In genomic region chr13:51924756-51925544, GRCh38 we compare ENCODE assay signal across 13 cellular contexts.
DNase-seq lines count a peak whose midpoint lies in the region; ATAC-seq, FAIRE-seq and TF ChIP-seq lines count a peak whose summit lies in the region.
"Had no signal": no experiment of that assay in that cellular context is flagged by ENCODE, and none has a peak within 500 bp of the region (broad histone marks: within the 10 kb centered on the region; RNA-seq: fewer than 3 reads in every experiment).

No MANE protein-coding gene starts in this region.

- no peak for ATAC-seq in activated naive CD4-positive, alpha-beta T cell treated with anti-CD3 and anti-CD28 coated beads, Interleukin-2, amount 50 U/mL, for 72 hours
- ATAC-seq in K562 = no peak
- no peak; the same call in 2 of the 3 replicates for ATAC-seq in HepG2

- in situ Hi-C loops in K562 (cut with MboI) (no loop called here), HepG2 (cut with HindIII; ENCODE audit: extremely low pct_ligation_motif_present, low pct_unique_long_range_greater_than_20kb) (no loop called here)

- H3K36me3 ChIP-seq in HEK293 (ENCODE audit: control insufficient read depth in 2 of 2, insufficient read depth in 1 of 2, low read length in 2 of 2) (no peaks in the 10 kb centered on the region), K562 (ENCODE audit: control insufficient read depth, insufficient read depth, low read length) (peaks cover 7% of the 10 kb centered on the region; the same call in 1 of the 3 replicates), HepG2 (replicated peaks in 1 of 2; ENCODE audit: control insufficient read depth in 1 of 2, insufficient read depth in 2 of 2, low read length in 2 of 2) (peaks cover 12 to 54% of the 10 kb centered on the region in 2 experiments), breast epithelium (no peaks in the 10 kb centered on the region)

- H3K27ac ChIP-seq in HEK293 (ENCODE audit: extremely low read depth, low read depth, low read length) (no peak overlapping the region), K562 (ENCODE audit: extremely low read depth, low read depth, low read length) (no peak overlapping the region; the same call in 2 of the 3 replicates), HepG2 (ENCODE audit: extremely low read length, insufficient read depth, low read length) (no peak overlapping the region), breast epithelium (no peak overlapping the region)
- H3K27ac ChIP-seq: SK-N-MC had no signal

- WGBS in K562 (ENCODE audit: insufficient coverage, low coverage, missing lambda C conversion rate) = 68% methylated on average over 8 of the region's 9 CpGs
- 95% methylated on average over 9 of the region's 9 CpGs for WGBS in HepG2 (ENCODE audit: low lambda C conversion rate)

- BruUV-seq in K562 (replicated peaks; lab: Mats Ljungman, UMichigan) = no TSS peak
- BruUV-seq in HepG2 (replicated peaks; lab: Mats Ljungman, UMichigan) = no TSS peak

- intact Hi-C loops in K562 (cut with micrococcal nuclease) (no loop called here), HepG2 (cut with micrococcal nuclease; ENCODE audit: unreplicated experiment) (no loop called here), breast epithelium (cut with DNase I; ENCODE audit: low total_unique reads) (no loop called here)

- H3K9me3 ChIP-seq in HEK293 (ENCODE audit: control insufficient read depth, insufficient read depth, low read depth, low read length) (no peaks in the 10 kb centered on the region), K562 (replicated peaks; ENCODE audit: control insufficient read depth, insufficient read depth, low read depth, low read length) (no peaks in the 10 kb centered on the region; the same call in 1 of the 2 replicates), HepG2 (ENCODE audit: low read length) (no peaks in the 10 kb centered on the region), breast epithelium (no peaks in the 10 kb centered on the region)

- H2AFZ ChIP-seq in K562 (ENCODE audit: low read depth, low read length) (no peak overlapping the region), HepG2 (ENCODE audit: low read length) (no peak overlapping the region)

- POLR2A ChIA-PET in HEK293 (lab: Yijun Ruan, JAX) = no interaction called here
- POLR2A ChIA-PET in K562 (lab: Yijun Ruan, JAX) = interaction anchor here (1.5 kb wide), 1 partner anchor 11 kb away, joined by 4 read pairs; no protein-coding TSS in a partner anchor
- POLR2A ChIA-PET in HepG2 (lab: Yijun Ruan, JAX) = no interaction called here

- H3K4me1 ChIP-seq in HEK293 (ENCODE audit: control insufficient read depth, insufficient read depth, low read length) (peaks cover 3% of the 10 kb centered on the region; the same call in 1 of the 2 replicates), K562 (replicated peaks in 1 of 2; ENCODE audit: control insufficient read depth in 2 of 2, insufficient read depth in 2 of 2, low read length in 2 of 2) (peaks cover 53 to 62% of the 10 kb centered on the region in 2 experiments), HepG2 (ENCODE audit: insufficient read depth, low read length) (peaks cover 14% of the 10 kb centered on the region), breast epithelium (no peaks in the 10 kb centered on the region)

- no peaks in the 10 kb centered on the region for H3K9me3 Mint-ChIP-seq in activated naive CD4-positive, alpha-beta T cell treated with anti-CD3 and anti-CD28 coated beads, Interleukin-2, amount 50 U/mL, for 72 hours
- H3K9me3 Mint-ChIP-seq in type B pancreatic cell = no peaks in the 10 kb centered on the region
- H3K9me3 Mint-ChIP-seq: CD8-positive, alpha-beta T cell had no signal

- H3K4me2 ChIP-seq in K562 (ENCODE audit: insufficient read depth, low read length) (no peak overlapping the region), HepG2 (ENCODE audit: low read depth, low read length) (no peak overlapping the region)

- no peaks in the 10 kb centered on the region for H3K79me2 ChIP-seq in K562 (ENCODE audit: control insufficient read depth, insufficient read depth, low read length)
- H3K79me2 ChIP-seq in HepG2 (ENCODE audit: insufficient read depth, low read length) = no peaks in the 10 kb centered on the region

- FAIRE-seq in K562 (lab: Jason Lieb, UNC) (no peak), HepG2 (lab: Jason Lieb, UNC) (no peak)
- FAIRE-seq: H54 had no signal

- TF ChIP-seq RAD21 in K562 (CRISPR knock-in tag; conservative IDR thresholded peaks at IDR 0.05 in 1 of 2, IDR thresholded peaks at IDR 0.05 in 1 of 2) (no peak), HepG2 (CRISPR knock-in tag; IDR thresholded peaks at IDR 0.05) (no peak)

- H4K20me1 ChIP-seq in K562 (replicated peaks; ENCODE audit: control insufficient read depth, insufficient read depth, low read length) (no peaks in the 10 kb centered on the region), HepG2 (ENCODE audit: insufficient read depth, low read length) (no peaks in the 10 kb centered on the region)

- no peak for TF ChIP-seq POLR2A in K562 (conservative IDR thresholded peaks at IDR 0.05)
- no peak for TF ChIP-seq POLR2A in HepG2 (IDR thresholded peaks at IDR 0.05; ENCODE audit: insufficient read depth in 1 of 2, low read depth in 2 of 2, low read length in 2 of 2)
- no peak for TF ChIP-seq POLR2A in breast epithelium (IDR thresholded peaks at IDR 0.05)

- H3K4me3 Mint-ChIP-seq in type B pancreatic cell = no peak overlapping the region
- H3K4me3 Mint-ChIP-seq: CD8-positive, alpha-beta T cell had no signal

- DNase-seq in activated naive CD4-positive, alpha-beta T cell treated with anti-CD3 and anti-CD28 coated beads, Interleukin-2, amount 50 U/mL, for 72 hours (ENCODE audit: low spot score in 2 of 2) = no peak
- no peak for DNase-seq in activated naive CD4-positive, alpha-beta T cell treated with Interleukin-2 at 50 U/mL for 16 hours
- DNase-seq in K562 (ENCODE audit: extremely low read depth in 1 of 4, low spot score in 3 of 4) (no peak), type B pancreatic cell (ENCODE audit: extremely low spot score, unreplicated experiment) (peak; percentile 6), HepG2 (ENCODE audit: low spot score) (no peak), breast epithelium (ENCODE audit: low spot score in 2 of 2) (no peak)
- DNase-seq: CD8-positive, alpha-beta T cell; NCI-H1436; NCI-H2081; NCI-H524 treated with DMSO at 0.1 percent for 48 hours had no signal

- H3K9ac ChIP-seq in K562 (ENCODE audit: insufficient read depth in 1 of 2, low read depth in 2 of 2, low read length in 2 of 2) (peak overlapping the region in 1 of 2 experiments; percentile 13; a peak in 1 of 4 replicates), HepG2 (ENCODE audit: insufficient read depth, low read depth, low read length) (no peak overlapping the region)

- TF ChIP-seq EP300 in K562 (IDR thresholded peaks at IDR 0.05; ENCODE audit: low read length) (no peak), HepG2 (IDR thresholded peaks at IDR 0.05; ENCODE audit: low read depth in 2 of 2, low read length in 2 of 2) (no peak), HepG2 (CRISPR knock-in tag; IDR thresholded peaks at IDR 0.05; ENCODE audit: borderline replicate concordance) (no peak)

- H3K27me3 Mint-ChIP-seq in type B pancreatic cell = no peaks in the 10 kb centered on the region

- H3K9me1 ChIP-seq in K562 (ENCODE audit: control insufficient read depth, insufficient read depth, low read length) = peaks cover 3% of the 10 kb centered on the region

- TF ChIP-seq CTCF in HEK293 (tag by site-specific recombination; IDR thresholded peaks at IDR 0.05) (no peak), K562 (IDR thresholded peaks at IDR 0.05 in 2 of 3, conservative IDR thresholded peaks at IDR 0.05 in 1 of 3; ENCODE audit: insufficient read depth in 2 of 3, low read depth in 1 of 3, low read length in 3 of 3) (no peak), type B pancreatic cell (conservative IDR thresholded peaks at IDR 0.05) (no peak), HepG2 (CRISPR knock-in tag; IDR thresholded peaks at IDR 0.05) (no peak), breast epithelium (IDR thresholded peaks at IDR 0.05) (no peak)

- H3K27me3 ChIP-seq in K562 (ENCODE audit: control insufficient read depth in 2 of 2, insufficient read depth in 2 of 2, low read length in 2 of 2) (no peaks in the 10 kb centered on the region), HepG2 (ENCODE audit: control insufficient read depth in 1 of 2, insufficient read depth in 2 of 2, low read length in 2 of 2) (no peaks in the 10 kb centered on the region), breast epithelium (no peaks in the 10 kb centered on the region)

- H3K4me1 Mint-ChIP-seq in type B pancreatic cell (ENCODE audit: unreplicated experiment) = no peaks in the 10 kb centered on the region

- peak overlapping the region; percentile 2 to 7 for H3K27ac Mint-ChIP-seq in activated naive CD4-positive, alpha-beta T cell treated with anti-CD3 and anti-CD28 coated beads, Interleukin-2, amount 50 U/mL, for 72 hours
- no peak overlapping the region for H3K27ac Mint-ChIP-seq in type B pancreatic cell
- H3K27ac Mint-ChIP-seq: CD8-positive, alpha-beta T cell had no signal

- no peaks in the 10 kb centered on the region for H3K36me3 Mint-ChIP-seq in activated naive CD4-positive, alpha-beta T cell treated with anti-CD3 and anti-CD28 coated beads, Interleukin-2, amount 50 U/mL, for 72 hours
- H3K36me3 Mint-ChIP-seq in type B pancreatic cell = peaks cover 3% of the 10 kb centered on the region
- H3K36me3 Mint-ChIP-seq: CD8-positive, alpha-beta T cell had no signal

- CTCF ChIA-PET in HEK293 (lab: Yijun Ruan, JAX) = no interaction called here
- CTCF ChIA-PET in K562 (lab: Yijun Ruan, JAX; ENCODE audit: low intra/inter-chr PET ratio) = no interaction called here
- CTCF ChIA-PET in HepG2 (lab: Yijun Ruan, JAX; ENCODE audit: low intra/inter-chr PET ratio, low total read pairs) = interaction anchor here (1.4 to 2.0 kb wide), 3 partner anchors 28 to 203 kb away, joined by 4 to 9 read pairs (median 7); partner anchors contain the start of gene NEK5

- H3K4me3 ChIP-seq in HEK293 (ENCODE audit: low read depth, low read length) (no peak overlapping the region), K562 (no peak overlapping the region), HepG2 (replicated peaks in 1 of 3; ENCODE audit: insufficient read depth in 1 of 3, low read depth in 2 of 3, low read length in 3 of 3) (no peak overlapping the region), breast epithelium (no peak overlapping the region)
- H3K4me3 ChIP-seq: SK-N-MC had no signal

TF ChIP-seq in HEK293, 187 proteins besides CTCF, POLR2A, EP300 and RAD21:
- TF ChIP-seq ZNF223 (tag by site-specific recombination; IDR thresholded peaks at IDR 0.05) = no peak
- peak; percentile 37; the same call in 1 of the 2 replicates for TF ChIP-seq PRDM1 (tag by site-specific recombination; IDR thresholded peaks at IDR 0.05)
- TF ChIP-seq ZNF624 (tag by site-specific recombination; IDR thresholded peaks at IDR 0.05) = no peak

TF ChIP-seq in K562, 482 proteins besides CTCF, POLR2A, EP300 and RAD21 (continues in another document):
- TF ChIP-seq ZNF589 (CRISPR knock-in tag; IDR thresholded peaks at IDR 0.05; ENCODE audit: low read depth) = 0 out of 2 replicates have a peak, but pooled peaks have one; percentile 34

TF ChIP-seq in HepG2, 621 proteins besides CTCF, POLR2A, EP300 and RAD21 (continues in another document):
- TF ChIP-seq FLYWCH1 (CRISPR knock-in tag; IDR thresholded peaks at IDR 0.05) = no peak
